2 cellular contexts compared by ENCODE assay signal in genomic region chr16:71803305-71803690, GRCh38.
TF ChIP-seq lines count a peak whose summit lies in the region.

No MANE protein-coding gene starts in this region.

TF ChIP-seq in GM23338, 12 proteins besides CTCF, POLR2A, EP300 and RAD21:
- no peak for TF ChIP-seq REST (IDR thresholded peaks at IDR 0.05; ENCODE audit: unreplicated experiment)
- no peak for TF ChIP-seq STAT1 (IDR thresholded peaks at IDR 0.05; ENCODE audit: unreplicated experiment)
- no peak for TF ChIP-seq NANOG (IDR thresholded peaks at IDR 0.05; ENCODE audit: borderline replicate concordance)
- TF ChIP-seq ZNF462 (CRISPR knock-in tag; IDR thresholded peaks at IDR 0.05) = no peak
- TF ChIP-seq ZNF331 (CRISPR knock-in tag; IDR thresholded peaks at IDR 0.05; ENCODE audit: low read depth) = no peak
TF ChIP-seq in GM23338: peak in this region for 0.

TF ChIP-seq in K562, 482 proteins besides CTCF, POLR2A, EP300 and RAD21:
- TF ChIP-seq FOXP4 (CRISPR knock-in tag; IDR thresholded peaks at IDR 0.05; ENCODE audit: borderline replicate concordance) (no peak), TFE3 (CRISPR knock-in tag; IDR thresholded peaks at IDR 0.05) (no peak), RCOR1 (IDR thresholded peaks at IDR 0.05; ENCODE audit: borderline replicate concordance in 1 of 2, low read depth in 2 of 2, low read length in 2 of 2) (no peak), CXXC5 (CRISPR knock-in tag; IDR thresholded peaks at IDR 0.05) (no peak), ZNF311 (CRISPR knock-in tag; IDR thresholded peaks at IDR 0.05) (no peak), ZNF41 (CRISPR knock-in tag; conservative IDR thresholded peaks at IDR 0.05) (no peak), MAFK (IDR thresholded peaks at IDR 0.05; ENCODE audit: low read length) (peak; percentile 100), ARNT (IDR thresholded peaks at IDR 0.05) (no peak), ETV1 (tag; conservative IDR thresholded peaks at IDR 0.05; ENCODE audit: low read depth) (no peak), MAFF (IDR thresholded peaks at IDR 0.05; ENCODE audit: low read length) (peak; percentile 100), HLTF (IDR thresholded peaks at IDR 0.05) (no peak), ZNF57 (CRISPR knock-in tag; IDR thresholded peaks at IDR 0.05) (no peak), MLX (CRISPR knock-in tag; conservative IDR thresholded peaks at IDR 0.05) (no peak), ZNF282 (CRISPR knock-in tag; IDR thresholded peaks at IDR 0.05) (no peak), ZC3H11A (IDR thresholded peaks at IDR 0.05; ENCODE audit: low read depth, low read length) (no peak), CHD2 (IDR thresholded peaks at IDR 0.05; ENCODE audit: low read depth, low read length) (no peak), KDM1A (IDR thresholded peaks at IDR 0.05) (no peak), C11orf30 (IDR thresholded peaks at IDR 0.05; ENCODE audit: low read depth) (peak; percentile 98), ZNF316 (IDR thresholded peaks at IDR 0.05) (peak; percentile 99), RBBP5 (IDR thresholded peaks at IDR 0.05; ENCODE audit: borderline replicate concordance, insufficient read depth, low read length, poor library complexity, severe bottlenecking) (no peak), GMEB1 (CRISPR knock-in tag; IDR thresholded peaks at IDR 0.05) (no peak), ZNF717 (CRISPR knock-in tag; IDR thresholded peaks at IDR 0.05) (no peak), SNRNP70 (optimal IDR thresholded peaks at IDR 0.05; ENCODE audit: low read depth, low read length) (no peak), MAFG (tag; conservative IDR thresholded peaks at IDR 0.05) (peak; percentile 97)
